In the genomic region with DNA sequence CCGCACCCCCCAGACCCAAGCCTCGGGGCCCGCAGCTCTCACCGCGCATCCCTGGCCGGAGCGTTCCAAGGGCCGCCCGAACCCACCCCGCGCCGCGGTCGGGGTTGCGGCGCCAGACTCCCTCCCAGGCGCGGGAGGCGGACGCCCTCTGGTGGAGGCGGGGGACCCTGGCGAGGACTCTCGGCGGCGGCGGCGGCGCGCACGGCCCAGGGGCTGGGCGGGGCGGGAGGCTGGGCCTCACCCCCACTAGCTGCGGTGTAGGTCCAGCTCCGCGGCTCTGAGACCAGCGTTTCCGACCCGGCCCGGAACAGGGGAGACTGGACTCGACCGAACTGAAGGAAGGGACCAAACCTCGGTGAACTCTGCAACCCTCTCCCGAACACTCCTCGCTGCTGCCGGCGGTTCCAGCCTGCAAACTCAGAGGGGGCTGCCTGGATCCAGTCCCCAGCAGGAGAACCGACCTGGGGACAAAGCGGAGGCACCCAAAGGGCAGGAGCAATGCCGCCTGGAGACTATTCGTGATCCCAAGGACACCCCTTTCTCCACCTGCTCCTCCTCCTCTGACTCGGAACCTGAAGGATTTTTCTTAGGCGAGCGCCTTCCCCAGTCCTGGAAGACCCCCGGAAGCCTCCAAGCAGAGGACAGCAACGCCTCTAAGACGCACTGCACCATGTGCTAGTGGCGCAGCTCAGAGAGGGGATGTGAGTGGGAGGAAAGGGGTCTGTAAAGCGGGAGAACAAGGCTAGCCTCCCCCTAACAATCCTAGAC, we compare ENCODE assay signal across 8 cellular contexts. TPM values are rescaled to one million over a fixed set of nuclear protein-coding genes. Genes with fewer than 3 reads are reported as not detected.
DNase-seq lines count a peak whose midpoint lies in the region; ATAC-seq and TF ChIP-seq lines count a peak whose summit lies in the region.

No MANE protein-coding gene starts in this region.

- H3K4me1 Mint-ChIP-seq in endodermal cell: peaks cover 3% of the 10 kb centered on the region
- peaks cover 26% of the 10 kb centered on the region for H3K4me1 Mint-ChIP-seq in mesothelial cell of epicardium

- TF ChIP-seq CTCF in endodermal cell (conservative IDR thresholded peaks at IDR 0.05) (peak; percentile 86), mesothelial cell of epicardium (IDR thresholded peaks at IDR 0.05; ENCODE audit: unreplicated experiment) (peak; percentile 70)

- H3K36me3 ChIP-seq in endodermal cell (ENCODE audit: control insufficient read depth, insufficient read depth, low read length): peaks cover 27% of the 10 kb centered on the region

- peak overlapping the region; percentile 59 for H3K27ac ChIP-seq in endodermal cell (ENCODE audit: low read depth, low read length)

- H3K27me3 ChIP-seq in endodermal cell (ENCODE audit: control insufficient read depth, insufficient read depth, low read length, poor library complexity, severe bottlenecking): peaks cover 40% of the 10 kb centered on the region

- H3K9ac ChIP-seq in endodermal cell (ENCODE audit: extremely low read depth, low read length, poor library complexity, severe bottlenecking): peak overlapping the region; percentile 98

- peaks cover 20% of the 10 kb centered on the region for H3K36me3 Mint-ChIP-seq in endodermal cell (ENCODE audit: low read depth)
- H3K36me3 Mint-ChIP-seq in mesothelial cell of epicardium: peaks cover 4% of the 10 kb centered on the region

- no peaks in the 10 kb centered on the region for H3K4me1 ChIP-seq in endodermal cell (ENCODE audit: control insufficient read depth, insufficient read depth, low read length)

- DNase-seq in CD1c-positive myeloid dendritic cell (ENCODE audit: extremely low spot score): peak; percentile 92
- peak; percentile 69 to 80 for DNase-seq in NOMO-1 (lab: John Stamatoyannopoulos, UW; ENCODE audit: unreplicated experiment in 2 of 2)
- peak; percentile 57 for DNase-seq in activated CD8-positive, alpha-beta memory T cell treated with anti-CD3 and anti-CD28 coated beads, Interleukin-2, amount 50 U/mL, for 24 hours (ENCODE audit: extremely low read depth)
- peak; percentile 96 for DNase-seq in endodermal cell
- peak; percentile 85 to 94 for DNase-seq in mesothelial cell of epicardium (ENCODE audit: low spot score in 2 of 2, unreplicated experiment in 2 of 2)
- DNase-seq in stimulated activated CD8-positive, alpha-beta memory T cell treated with anti-CD3 and anti-CD28 coated beads, Interleukin-15, amount 100 ng/mL, for 4 hours (ENCODE audit: low read depth in 2 of 2): peak; percentile 70 to 79

- no peaks in the 10 kb centered on the region for H3K9me3 ChIP-seq in endodermal cell (ENCODE audit: control insufficient read depth, low read length)

- H3K4me3 Mint-ChIP-seq in endodermal cell (peak overlapping the region; percentile 97), mesothelial cell of epicardium (peak overlapping the region; percentile 96)

- ATAC-seq in GM19372 (IDR thresholded peaks at IDR 0.05; ENCODE audit: low read depth, unreplicated experiment): peak; percentile 60
- peak; percentile 43 for ATAC-seq in HG03565 (IDR thresholded peaks at IDR 0.05; ENCODE audit: unreplicated experiment)

- no peaks in the 10 kb centered on the region for H3K9me3 Mint-ChIP-seq in endodermal cell
- no peaks in the 10 kb centered on the region for H3K9me3 Mint-ChIP-seq in mesothelial cell of epicardium

- H3K27ac Mint-ChIP-seq in endodermal cell (peak overlapping the region; percentile 98), mesothelial cell of epicardium (peak overlapping the region; percentile 99)

- 0 to 1% methylated on average over 26 to 58 of the region's 58 CpGs for WGBS in endodermal cell (ENCODE audit: insufficient coverage in 1 of 2, insufficient read length in 1 of 2), 2 experiments

- peak overlapping the region; percentile 100 for H3K4me3 ChIP-seq in endodermal cell (ENCODE audit: low read length)

- peaks cover 47% of the 10 kb centered on the region for H3K27me3 Mint-ChIP-seq in endodermal cell (ENCODE audit: insufficient read depth)
- peaks cover 8% of the 10 kb centered on the region for H3K27me3 Mint-ChIP-seq in mesothelial cell of epicardium (ENCODE audit: low read depth)

RNA-seq across cellular contexts. Expression of a gene that starts 0.9 kb away (rescaled TPM):
- 100 to 1,000 TPM; 207 to 212 TPM for total RNA-seq in endodermal cell
- 298 TPM for polyA plus RNA-seq in endodermal cell (2013, experiment 1 of 2)
- 256 TPM for polyA plus RNA-seq in endodermal cell (2013, experiment 2 of 2)
- total RNA-seq in mesothelial cell of epicardium: 151 to 168 TPM (median 158 TPM) in 3 replicates

RNA-seq across cellular contexts. Expression of a gene that starts 6.1 kb away (rescaled TPM):
- total RNA-seq in endodermal cell: 1 to 10 TPM; 2.6 to 3.6 TPM
- 0.71 TPM for polyA plus RNA-seq in endodermal cell (2013, experiment 1 of 2)
- not detected for polyA plus RNA-seq in endodermal cell (2013, experiment 2 of 2)
- total RNA-seq in mesothelial cell of epicardium: 4.5 to 8.1 TPM (median 6.6 TPM) in 3 replicates

RNA-seq across cellular contexts. Expression of a gene that starts 6.9 kb away (rescaled TPM):
- total RNA-seq in endodermal cell (10 to 100 TPM in 1 of 2 donors, 1 to 10 TPM in 1; 7.5 to 12.0 TPM), mesothelial cell of epicardium (5.8 to 6.8 TPM (median 6.3 TPM) in 3 replicates)
- 8.3 TPM for polyA plus RNA-seq in endodermal cell (2013, experiment 1 of 2)
- polyA plus RNA-seq in endodermal cell (2013, experiment 2 of 2): 9.7 TPM

RNA-seq across cellular contexts. Expression of a gene that starts 39.4 kb away (rescaled TPM):
- total RNA-seq in endodermal cell: not detected
- not detected for polyA plus RNA-seq in endodermal cell (2013, experiment 1 of 2)
- polyA plus RNA-seq in endodermal cell (2013, experiment 2 of 2): not detected
- not detected in 3 replicates for total RNA-seq in mesothelial cell of epicardium

RNA-seq across cellular contexts. Expression of a gene that starts 51.2 kb away (rescaled TPM):
- total RNA-seq in endodermal cell (under 1 TPM in 1 of 2 donors, not detected in 1; 0.24 TPM), mesothelial cell of epicardium (3.2 to 4.4 TPM (median 3.8 TPM) in 3 replicates)
- 1.2 TPM for polyA plus RNA-seq in endodermal cell (2013, experiment 1 of 2)
- polyA plus RNA-seq in endodermal cell (2013, experiment 2 of 2): 0.99 TPM

Comparison
In these comparisons a context has a peak if more than half of its experiments do, and no peak if none do; other contexts are left out.
1. Peak in every context shown above with its lines: DNase-seq, ATAC-seq, H3K4me3 ChIP-seq and H3K27ac ChIP-seq.